ENCODE assay signal across 12 cellular contexts in the genomic region with DNA sequence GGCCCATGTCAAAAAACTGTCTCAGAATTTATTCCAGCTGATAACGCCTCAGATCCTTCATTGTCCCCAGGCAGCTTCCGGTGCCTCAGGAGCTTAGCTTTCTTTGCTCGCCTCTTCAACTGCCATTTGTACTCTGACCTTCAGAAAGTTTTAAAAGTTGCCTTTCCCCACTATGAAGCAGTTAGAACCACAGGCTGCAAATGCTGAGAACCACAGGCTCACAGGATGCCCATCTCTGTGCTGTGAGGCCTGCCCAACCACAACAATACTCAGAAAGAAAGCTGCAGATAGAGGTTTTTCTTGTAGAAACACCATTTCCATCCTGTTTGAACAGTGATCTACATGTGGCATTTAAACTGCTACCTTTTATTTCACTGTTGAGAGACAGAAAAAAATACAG.
DNase-seq lines count a peak whose midpoint lies in the region; ATAC-seq and TF ChIP-seq lines count a peak whose summit lies in the region.
"Had no signal": no experiment of that assay in that cellular context is flagged by ENCODE, and none has a peak within 500 bp of the region (broad histone marks: within the 10 kb centered on the region; RNA-seq: fewer than 3 reads in every experiment).

No MANE protein-coding gene starts in this region.

- TF ChIP-seq CTCF in heart right ventricle (IDR thresholded peaks at IDR 0.05): no peak

- peaks cover 100% of the 10 kb centered on the region for H3K4me1 Mint-ChIP-seq in stimulated activated naive CD8-positive, alpha-beta T cell treated with anti-CD3 and anti-CD28 coated beads, Interleukin-15, Interleukin-2, amounts not matched to agents 100 ng/mL and 50 ng/mL, for 24 hours (ENCODE audit: low read depth)

- no peak overlapping the region for H3K4me3 ChIP-seq in heart right ventricle
- H3K4me3 ChIP-seq: colonic mucosa, transverse colon had no signal

- no peaks in the 10 kb centered on the region for H3K9me3 ChIP-seq in heart right ventricle
- H3K9me3 ChIP-seq: colonic mucosa, transverse colon had no signal

- DNase-seq in activated gamma-delta T cell treated with Interleukin-2 at 50 U/mL for 16 hours (peak; percentile 64), activated gamma-delta T cell (lab: John Stamatoyannopoulos, UW) (no peak), heart right ventricle (no peak)
- peak; percentile 56 to 67 for DNase-seq in activated CD4-positive, alpha-beta T cell treated with anti-CD3 and anti-CD28 coated beads, Interleukin-2, amount 50 U/mL, for 48 hours
- peak; percentile 67 for DNase-seq in central memory CD4-positive, alpha-beta T cell
- DNase-seq: colonic mucosa, Karpas-422, PC-3, transverse colon had no signal

- H3K36me3 ChIP-seq in heart right ventricle: peaks cover 0 to 44% (median 3%) of the 10 kb centered on the region in 9 donors
- H3K36me3 ChIP-seq: colonic mucosa, transverse colon had no signal

- peak overlapping the region in 1 of 10 donors; percentile 61 for H3K27ac ChIP-seq in heart right ventricle
- H3K27ac ChIP-seq: colonic mucosa, transverse colon had no signal

- ATAC-seq in heart right ventricle (no peak), GM18520 (IDR thresholded peaks at IDR 0.05; ENCODE audit: unreplicated experiment) (no peak), GM21360 (IDR thresholded peaks at IDR 0.05; ENCODE audit: unreplicated experiment) (no peak)
- ATAC-seq: PC-3 had no signal

- H3K9me3 Mint-ChIP-seq in stimulated activated naive CD8-positive, alpha-beta T cell treated with anti-CD3 and anti-CD28 coated beads, Interleukin-15, Interleukin-2, amounts not matched to agents 100 ng/mL and 50 ng/mL, for 24 hours: no peaks in the 10 kb centered on the region

- H3K4me3 Mint-ChIP-seq in stimulated activated naive CD8-positive, alpha-beta T cell treated with anti-CD3 and anti-CD28 coated beads, Interleukin-15, Interleukin-2, amounts not matched to agents 100 ng/mL and 50 ng/mL, for 24 hours: peak overlapping the region; percentile 68

- intact Hi-C loops in heart right ventricle (cut with DNase I): loop anchor here in 6 of 10 donors (5.0 to 10.0 kb wide), 5 partner anchors 130 to 675 kb away; partner anchors contain the start of gene PRKCH (in 1 of the 6)

- peaks cover 91% of the 10 kb centered on the region for H3K36me3 Mint-ChIP-seq in stimulated activated naive CD8-positive, alpha-beta T cell treated with anti-CD3 and anti-CD28 coated beads, Interleukin-15, Interleukin-2, amounts not matched to agents 100 ng/mL and 50 ng/mL, for 24 hours (ENCODE audit: low read depth)

- peak overlapping the region; percentile 97 for H3K27ac Mint-ChIP-seq in stimulated activated naive CD8-positive, alpha-beta T cell treated with anti-CD3 and anti-CD28 coated beads, Interleukin-15, Interleukin-2, amounts not matched to agents 100 ng/mL and 50 ng/mL, for 24 hours

- no peaks in the 10 kb centered on the region for H3K27me3 Mint-ChIP-seq in stimulated activated naive CD8-positive, alpha-beta T cell treated with anti-CD3 and anti-CD28 coated beads, Interleukin-15, Interleukin-2, amounts not matched to agents 100 ng/mL and 50 ng/mL, for 24 hours

- H3K4me1 ChIP-seq in heart right ventricle: peaks cover 0 to 47% (median 23%) of the 10 kb centered on the region in 9 donors
- H3K4me1 ChIP-seq: colonic mucosa, transverse colon had no signal

- 75 to 90% methylated on average over 3 of the region's 3 CpGs for WGBS in heart right ventricle, 2 donors

- no peaks in the 10 kb centered on the region for H3K27me3 ChIP-seq in heart right ventricle
- H3K27me3 ChIP-seq: colonic mucosa, transverse colon had no signal

Comparison
In these comparisons a context has a peak if more than half of its experiments do, and no peak if none do; other contexts are left out.
1. DNase-seq: peak in activated gamma-delta T cell treated with Interleukin-2 at 50 U/mL for 16 hours (single experiment), activated CD4-positive, alpha-beta T cell treated with anti-CD3 and anti-CD28 coated beads, Interleukin-2, amount 50 U/mL, for 48 hours (2 of 2) and central memory CD4-positive, alpha-beta T cell (single experiment); none in activated gamma-delta T cell (single experiment) and heart right ventricle (0 of 2).